In the genomic region with DNA sequence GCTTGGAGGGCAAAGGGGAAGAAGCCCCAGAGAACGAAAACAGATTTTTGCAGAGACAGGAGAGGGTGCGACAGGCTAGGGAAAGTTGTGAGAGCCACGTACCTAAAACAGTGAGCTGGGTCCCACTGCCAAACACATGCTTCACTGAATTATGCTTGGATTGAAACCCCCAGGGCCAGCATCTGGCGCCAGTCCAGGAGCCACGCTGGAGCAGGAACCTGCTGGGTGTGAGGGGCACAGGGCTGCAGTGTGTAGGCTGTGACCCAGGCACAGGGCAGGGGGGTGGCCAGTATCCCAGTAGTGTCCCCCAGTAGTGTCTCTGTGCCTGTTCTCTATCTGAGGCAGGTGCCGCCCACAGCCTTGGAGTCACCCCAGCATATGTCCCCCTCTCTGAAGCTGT, we compare ENCODE assay signal across 6 cellular contexts. TPM values are rescaled to one million over a fixed set of nuclear protein-coding genes. Genes with fewer than 3 reads are reported as not detected.
"Had no signal": no experiment of that assay in that cellular context is flagged by ENCODE, and none has a peak within 500 bp of the region (broad histone marks: within the 10 kb centered on the region; RNA-seq: fewer than 3 reads in every experiment).

No MANE protein-coding gene starts in this region.

RNA-seq across cellular contexts. Expression of a gene that starts 8.1 kb away (rescaled TPM):
- total RNA-seq: LHCN-M2, MCF 10A, RPMI7951, SK-MEL-5 had no signal

RNA-seq across cellular contexts. Expression of a gene that starts 50.6 kb away (rescaled TPM):
- total RNA-seq: LHCN-M2, MCF 10A, PC-9, Peyer's patch, SK-MEL-5 had no signal
